ENCODE assay signal across 22 cellular contexts in the genomic region with DNA sequence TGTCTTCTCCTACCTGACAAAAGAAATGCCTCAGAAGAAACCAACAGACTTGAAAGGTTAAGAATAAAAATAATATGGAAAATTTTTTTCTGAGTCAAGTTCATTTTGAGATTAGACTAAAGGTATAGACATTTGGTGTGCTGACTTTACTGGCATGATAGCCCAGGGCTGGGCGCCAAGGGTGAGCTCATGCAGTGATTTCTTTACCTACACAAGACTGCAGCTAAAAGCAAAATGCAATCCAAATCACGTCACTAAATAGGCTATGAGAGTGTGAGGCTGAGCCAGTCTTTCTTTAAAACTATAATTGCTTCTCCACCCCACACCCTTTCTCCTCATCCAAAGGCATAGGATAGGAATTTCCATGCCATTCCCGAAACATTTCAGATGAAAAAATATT.
DNase-seq lines count a peak whose midpoint lies in the region; ATAC-seq, FAIRE-seq and TF ChIP-seq lines count a peak whose summit lies in the region.
"Had no signal": no experiment of that assay in that cellular context is flagged by ENCODE, and none has a peak within 500 bp of the region (broad histone marks: within the 10 kb centered on the region; RNA-seq: fewer than 3 reads in every experiment).

No MANE protein-coding gene starts in this region.

- no peak overlapping the region for H2AK5ac ChIP-seq in H9 (ENCODE audit: insufficient read length, low read length)

- H3K27me3 Mint-ChIP-seq in nephron (ENCODE audit: low read depth) (no peaks in the 10 kb centered on the region), endodermal cell (ENCODE audit: insufficient read depth) (no peaks in the 10 kb centered on the region), H9 (ENCODE audit: low read depth) (peaks cover 7% of the 10 kb centered on the region)
- H3K27me3 Mint-ChIP-seq: activated B cell treated with CpG ODN at 0.5 μM for 24 hours; activated naive CD8-positive, alpha-beta T cell treated with anti-CD3 and anti-CD28 coated beads for 36 hours; CD4-positive, alpha-beta memory T cell had no signal

- H3K4me3 Mint-ChIP-seq in nephron (no peak overlapping the region), endodermal cell (no peak overlapping the region), H9 (no peak overlapping the region)
- H3K4me3 Mint-ChIP-seq: activated B cell treated with CpG ODN at 0.5 μM for 24 hours; activated naive CD8-positive, alpha-beta T cell treated with anti-CD3 and anti-CD28 coated beads for 36 hours; CD4-positive, alpha-beta memory T cell had no signal

- in situ Hi-C loops in HepG2 (cut with HindIII; ENCODE audit: extremely low pct_ligation_motif_present, low pct_unique_long_range_greater_than_20kb): no loop called here

- BruUV-seq in HepG2 (replicated peaks; lab: Mats Ljungman, UMichigan): no TSS peak

- no peaks in the 10 kb centered on the region for H3K36me3 ChIP-seq in right lobe of liver
- H3K36me3 ChIP-seq in HepG2 (replicated peaks in 1 of 2; ENCODE audit: control insufficient read depth in 1 of 2, insufficient read depth in 2 of 2, low read length in 2 of 2): no peaks in the 10 kb centered on the region
- H3K36me3 ChIP-seq in bronchial epithelial cell (ENCODE audit: control insufficient read depth, insufficient read depth, low read length): no peaks in the 10 kb centered on the region
- no peaks in the 10 kb centered on the region for H3K36me3 ChIP-seq in aorta (ENCODE audit: control insufficient read depth in 1 of 2, insufficient read depth in 2 of 2, low read length in 1 of 2)
- no peaks in the 10 kb centered on the region for H3K36me3 ChIP-seq in endodermal cell (ENCODE audit: control insufficient read depth, insufficient read depth, low read length)
- H3K36me3 ChIP-seq in lower lobe of right lung: no peaks in the 10 kb centered on the region
- H3K36me3 ChIP-seq: SJSA1, stomach, vagina had no signal

- TF ChIP-seq CTCF in right lobe of liver (IDR thresholded peaks at IDR 0.05) (no peak), HepG2 (CRISPR knock-in tag; IDR thresholded peaks at IDR 0.05) (no peak), bronchial epithelial cell (IDR thresholded peaks at IDR 0.05; ENCODE audit: insufficient read depth, low read length, severe bottlenecking) (no peak), nephron (IDR thresholded peaks at IDR 0.05; ENCODE audit: unreplicated experiment in 3 of 3) (no peak), endodermal cell (conservative IDR thresholded peaks at IDR 0.05) (no peak), H9 (conservative IDR thresholded peaks at IDR 0.05) (no peak), lower lobe of right lung (IDR thresholded peaks at IDR 0.05) (no peak)

- no peak overlapping the region for H2BK12ac ChIP-seq in H9 (ENCODE audit: insufficient read length, low read depth, low read length)

- H3K23me2 ChIP-seq in H9 (ENCODE audit: insufficient read length, low read depth, low read length, poor library complexity, severe bottlenecking): no peaks in the 10 kb centered on the region

- H3K56ac ChIP-seq in H9 (ENCODE audit: insufficient read length, low read depth, low read length): no peak overlapping the region

- no peak overlapping the region for H2BK5ac ChIP-seq in H9 (ENCODE audit: insufficient read length, low read length)

- H3K4me1 ChIP-seq in right lobe of liver (peaks cover 0 to 24% (median 7%) of the 10 kb centered on the region in 4 donors), HepG2 (ENCODE audit: insufficient read depth, low read length) (no peaks in the 10 kb centered on the region), aorta (ENCODE audit: control insufficient read depth in 1 of 2, insufficient read depth in 2 of 2, low read length in 2 of 2) (peaks cover 5 to 9% of the 10 kb centered on the region in 2 donors), endodermal cell (ENCODE audit: control insufficient read depth, insufficient read depth, low read length) (no peaks in the 10 kb centered on the region), H9 (ENCODE audit: insufficient read depth, low read length) (no peaks in the 10 kb centered on the region), lower lobe of right lung (no peaks in the 10 kb centered on the region)
- H3K4me1 ChIP-seq: SJSA1, stomach had no signal

- no peak overlapping the region for H3K18ac ChIP-seq in H9 (ENCODE audit: insufficient read length, low read depth, low read length)

- no peak overlapping the region for H3K9ac ChIP-seq in HepG2 (ENCODE audit: insufficient read depth, low read depth, low read length)
- H3K9ac ChIP-seq in endodermal cell (ENCODE audit: extremely low read depth, low read length, poor library complexity, severe bottlenecking): no peak overlapping the region
- no peak overlapping the region for H3K9ac ChIP-seq in H9 (ENCODE audit: extremely low read depth, insufficient read length, low read length)

- no peak for TF ChIP-seq POLR2A in right lobe of liver (IDR thresholded peaks at IDR 0.05)
- TF ChIP-seq POLR2A in HepG2 (IDR thresholded peaks at IDR 0.05; ENCODE audit: insufficient read depth in 1 of 2, low read depth in 2 of 2, low read length in 2 of 2): no peak

- H3K4me1 Mint-ChIP-seq in nephron (peaks cover 43% of the 10 kb centered on the region), endodermal cell (peaks cover 8% of the 10 kb centered on the region), H9 (peaks cover 9 to 10% of the 10 kb centered on the region in 2 experiments)
- H3K4me1 Mint-ChIP-seq: activated B cell treated with CpG ODN at 0.5 μM for 24 hours had no signal

- H3K4ac ChIP-seq in H9 (ENCODE audit: low read depth, low read length): no peak overlapping the region

- H3K23ac ChIP-seq in H9 (ENCODE audit: insufficient read length, low read depth, low read length): no peak overlapping the region

- no peak overlapping the region for H3K27ac ChIP-seq in right lobe of liver
- H3K27ac ChIP-seq in HepG2 (ENCODE audit: extremely low read length, insufficient read depth, low read length): no peak overlapping the region
- H3K27ac ChIP-seq in aorta (ENCODE audit: low read depth in 1 of 2, low read length in 2 of 2): peak overlapping the region in 1 of 2 donors; percentile 51
- no peak overlapping the region for H3K27ac ChIP-seq in endodermal cell (ENCODE audit: low read depth, low read length)
- no peak overlapping the region for H3K27ac ChIP-seq in H9 (ENCODE audit: insufficient read length, low read depth, low read length)
- no peak overlapping the region for H3K27ac ChIP-seq in lower lobe of right lung
- H3K27ac ChIP-seq: SJSA1, stomach, vagina had no signal

- H2BK20ac ChIP-seq in H9 (ENCODE audit: low read depth, low read length, poor library complexity, severe bottlenecking): no peak overlapping the region

- H3K79me2 ChIP-seq in HepG2 (ENCODE audit: insufficient read depth, low read length) (no peaks in the 10 kb centered on the region), H9 (ENCODE audit: insufficient read depth, low read length) (no peaks in the 10 kb centered on the region)

- no peaks in the 10 kb centered on the region for H3K79me1 ChIP-seq in H9 (ENCODE audit: insufficient read depth, low read depth, low read length, poor library complexity, severe bottlenecking)

- no peaks in the 10 kb centered on the region for H3K9me3 ChIP-seq in right lobe of liver
- H3K9me3 ChIP-seq in HepG2 (ENCODE audit: low read length): no peaks in the 10 kb centered on the region
- H3K9me3 ChIP-seq in aorta (ENCODE audit: control insufficient read depth, low read length): no peaks in the 10 kb centered on the region
- no peaks in the 10 kb centered on the region for H3K9me3 ChIP-seq in endodermal cell (ENCODE audit: control insufficient read depth, low read length)
- H3K9me3 ChIP-seq in H9 (ENCODE audit: control insufficient read depth, low read depth, low read length): no peaks in the 10 kb centered on the region
- H3K9me3 ChIP-seq in lower lobe of right lung: no peaks in the 10 kb centered on the region
- H3K9me3 ChIP-seq: SJSA1, stomach, vagina had no signal

- H3K4me3 ChIP-seq in right lobe of liver (no peak overlapping the region), HepG2 (replicated peaks in 1 of 3; ENCODE audit: insufficient read depth in 1 of 3, low read depth in 2 of 3, low read length in 3 of 3) (no peak overlapping the region), bronchial epithelial cell (ENCODE audit: low read depth, low read length) (no peak overlapping the region), aorta (ENCODE audit: low read length in 2 of 2) (no peak overlapping the region), endodermal cell (ENCODE audit: low read length) (no peak overlapping the region), lower lobe of right lung (no peak overlapping the region)
- H3K4me3 ChIP-seq: SJSA1, stomach, vagina had no signal

- FAIRE-seq in HepG2 (lab: Jason Lieb, UNC) (no peak), bronchial epithelial cell (lab: Jason Lieb, UNC) (no peak)

- H3K27me3 ChIP-seq in right lobe of liver (no peaks in the 10 kb centered on the region), HepG2 (ENCODE audit: control insufficient read depth in 1 of 2, insufficient read depth in 2 of 2, low read length in 2 of 2) (no peaks in the 10 kb centered on the region), bronchial epithelial cell (ENCODE audit: control insufficient read depth, insufficient read depth, low read length) (no peaks in the 10 kb centered on the region), aorta (ENCODE audit: control insufficient read depth in 1 of 2, insufficient read depth in 2 of 2, low read length in 1 of 2) (no peaks in the 10 kb centered on the region), endodermal cell (ENCODE audit: control insufficient read depth, insufficient read depth, low read length, poor library complexity, severe bottlenecking) (no peaks in the 10 kb centered on the region), H9 (ENCODE audit: insufficient read depth, low read length) (no peaks in the 10 kb centered on the region), lower lobe of right lung (ENCODE audit: low read depth) (no peaks in the 10 kb centered on the region)
- H3K27me3 ChIP-seq: SJSA1, stomach, vagina had no signal

- H2AFZ ChIP-seq in HepG2 (ENCODE audit: low read length) (no peak overlapping the region), H9 (ENCODE audit: low read length) (no peak overlapping the region)

- intact Hi-C loops in right lobe of liver (cut with DNase I) (no loop called here), HepG2 (cut with micrococcal nuclease; ENCODE audit: unreplicated experiment) (no loop called here), aorta (cut with DNase I) (loop anchor here in 1 of 2 donors (10.0 kb wide), 1 partner anchor 52 kb away; no protein-coding TSS in a partner anchor), lower lobe of right lung (cut with DNase I) (no loop called here)

- H3K9me3 Mint-ChIP-seq in nephron (no peaks in the 10 kb centered on the region), endodermal cell (no peaks in the 10 kb centered on the region), H9 (no peaks in the 10 kb centered on the region)
- H3K9me3 Mint-ChIP-seq: activated B cell treated with CpG ODN at 0.5 μM for 24 hours had no signal

- no peak overlapping the region for H3T11ph ChIP-seq in H9 (ENCODE audit: low read length)

- POLR2A ChIA-PET in HepG2 (lab: Yijun Ruan, JAX): no interaction called here

- H3K27ac Mint-ChIP-seq in nephron: peak overlapping the region; percentile 38 to 94 (median 45)
- no peak overlapping the region for H3K27ac Mint-ChIP-seq in endodermal cell
- H3K27ac Mint-ChIP-seq in H9: no peak overlapping the region
- H3K27ac Mint-ChIP-seq: activated B cell treated with CpG ODN at 0.5 μM for 24 hours; activated naive CD8-positive, alpha-beta T cell treated with anti-CD3 and anti-CD28 coated beads for 36 hours; CD4-positive, alpha-beta memory T cell had no signal

- no peak overlapping the region for H2BK15ac ChIP-seq in H9 (ENCODE audit: low read depth, low read length)

- H3K4me2 ChIP-seq in HepG2 (ENCODE audit: low read depth, low read length) (no peak overlapping the region), H9 (ENCODE audit: insufficient read depth, insufficient read length, low read length) (no peak overlapping the region)

- WGBS in right lobe of liver (ENCODE audit: insufficient coverage, low coverage, low lambda C conversion rate, missing lambda C conversion rate): 68% methylated on average over 3 of the region's 3 CpGs
- WGBS in HepG2 (ENCODE audit: low lambda C conversion rate): 6% methylated on average over 3 of the region's 3 CpGs
- WGBS in aorta, 2 donors: 14% methylated on average over 3 of the region's 3 CpGs
- 95% methylated on average over 2 of the region's 3 CpGs; no CpG with 5 or more reads in 1 of the 2 experiments for WGBS in endodermal cell (ENCODE audit: insufficient coverage in 1 of 2, insufficient read length in 1 of 2), 2 experiments
- WGBS in H9 (ENCODE audit: extremely low coverage, insufficient read length, low lambda C conversion rate): no CpG with 5 or more reads among the region's 3 CpGs

- DNase-seq in right lobe of liver (peak in 2 of 3 donors; percentile 33 to 50), HepG2 (ENCODE audit: low spot score) (no peak), bronchial epithelial cell (ENCODE audit: low read depth) (peak; percentile 58), aorta (peak; percentile 58 to 84), endodermal cell (no peak), H9 (no peak), lower lobe of right lung (no peak)
- DNase-seq: activated B cell treated with CpG ODN at 0.5 μM for 24 hours; activated naive CD8-positive, alpha-beta T cell treated with anti-CD3 and anti-CD28 coated beads for 36 hours; caudate nucleus; CD4-positive, alpha-beta memory T cell; effector CD8-positive, alpha-beta T cell; Kasumi-1; kidney glomerular epithelial cell; midbrain; NCI-H1417 treated with DMSO at 0.1 percent for 48 hours; stimulated activated CD4-positive, alpha-beta T cell treated with anti-CD3 and anti-CD28 coated beads, Interleukin-1b, Interleukin-23, amount 100 ng/mL, for 48 hours; stomach; T-helper 2 cell had no signal

- no peak for TF ChIP-seq EP300 in HepG2 (IDR thresholded peaks at IDR 0.05; ENCODE audit: low read depth in 2 of 2, low read length in 2 of 2)
- no peak for TF ChIP-seq EP300 in HepG2 (CRISPR knock-in tag; IDR thresholded peaks at IDR 0.05; ENCODE audit: borderline replicate concordance)

- no peaks in the 10 kb centered on the region for H3K36me3 Mint-ChIP-seq in nephron (ENCODE audit: low read depth)
- H3K36me3 Mint-ChIP-seq in endodermal cell (ENCODE audit: low read depth): no peaks in the 10 kb centered on the region
- no peaks in the 10 kb centered on the region for H3K36me3 Mint-ChIP-seq in H9 (ENCODE audit: insufficient read depth in 1 of 3, low read depth in 3 of 3)
- H3K36me3 Mint-ChIP-seq: CD4-positive, alpha-beta memory T cell had no signal

- no peak overlapping the region for H2BK120ac ChIP-seq in H9 (ENCODE audit: low read depth, low read length, poor library complexity, severe bottlenecking)

- peak in 1 of 4 donors; percentile 30 for ATAC-seq in right lobe of liver
- no peak for ATAC-seq in HepG2
- ATAC-seq in aorta (ENCODE audit: low FRiP score): no peak
- ATAC-seq in lower lobe of right lung: no peak

- TF ChIP-seq RAD21 in HepG2 (CRISPR knock-in tag; IDR thresholded peaks at IDR 0.05): no peak

- H4K20me1 ChIP-seq in HepG2 (ENCODE audit: insufficient read depth, low read length): no peaks in the 10 kb centered on the region
- no peaks in the 10 kb centered on the region for H4K20me1 ChIP-seq in H9 (ENCODE audit: control insufficient read depth, insufficient read depth, insufficient read length)

- CTCF ChIA-PET in HepG2 (lab: Yijun Ruan, JAX; ENCODE audit: low intra/inter-chr PET ratio, low total read pairs): no interaction called here

- H4K8ac ChIP-seq in H9 (replicated peaks; ENCODE audit: insufficient read length, low read depth, low read length): no peak overlapping the region

- H4K91ac ChIP-seq in H9 (ENCODE audit: insufficient read length, low read depth, low read length): no peak overlapping the region

- H4K5ac ChIP-seq in H9 (ENCODE audit: insufficient read length, low read depth, low read length): no peak overlapping the region

- H3K14ac ChIP-seq in H9 (ENCODE audit: insufficient read depth, low read length): no peak overlapping the region

Comparison
In these comparisons a context has a peak if more than half of its experiments do, and no peak if none do; other contexts are left out.
1. DNase-seq: peak in right lobe of liver (2 of 3), bronchial epithelial cell (single experiment) and aorta (2 of 2); none in HepG2 (single experiment), endodermal cell (single experiment), H9 (single experiment) and lower lobe of right lung (single experiment).
2. H3K27ac Mint-ChIP-seq: peak in nephron (3 of 3); none in endodermal cell (single experiment) and H9 (0 of 3).